Comparison of ENCODE assay signal across 8 cellular contexts in genomic region chr3:127822836-127823589, GRCh38. TPM values are rescaled to one million over a fixed set of nuclear protein-coding genes. Genes with fewer than 3 reads are reported as not detected.
DNase-seq lines count a peak whose midpoint lies in the region; ATAC-seq lines count a peak whose summit lies in the region.

No MANE protein-coding gene starts in this region.

- DNase-seq in activated CD8-positive, alpha-beta memory T cell treated with anti-CD3 and anti-CD28 coated beads for 24 hours: peak; percentile 59
- DNase-seq in activated CD8-positive, alpha-beta memory T cell treated with anti-CD3 and anti-CD28 coated beads, Interleukin-2, amount 50 U/mL, for 4 hours: no peak
- DNase-seq in T-helper 2 cell treated with Interferon-gamma antibody and Interleukin-4, amounts not matched to agents 5 μg/mL and 100 μg/mL, for 36 hours (ENCODE audit: low spot score): peak; percentile 18
- DNase-seq in fibroblast of gingiva (ENCODE audit: low read depth): peak; percentile 47
- no peak for DNase-seq in naive thymus-derived CD8-positive, alpha-beta T cell
- DNase-seq in NCI-H446 treated with DMSO at 0.1 percent for 48 hours (lab: John Stamatoyannopoulos, UW): no peak
- DNase-seq in GM19238 (ENCODE audit: insufficient read length, low spot score): no peak

- POLR2A ChIA-PET in naive thymus-derived CD8-positive, alpha-beta T cell (lab: Charles Lee): no interaction called here

- peaks cover 56% of the 10 kb centered on the region for H3K27me3 Mint-ChIP-seq in T-helper 2 cell treated with Interferon-gamma antibody and Interleukin-4, amounts not matched to agents 5 μg/mL and 100 μg/mL, for 36 hours (ENCODE audit: low read depth)
- peaks cover 27 to 74% (median 44%) of the 10 kb centered on the region in 5 donors for H3K27me3 Mint-ChIP-seq in naive thymus-derived CD8-positive, alpha-beta T cell

- H3K36me3 Mint-ChIP-seq in T-helper 2 cell treated with Interferon-gamma antibody and Interleukin-4, amounts not matched to agents 5 μg/mL and 100 μg/mL, for 36 hours (ENCODE audit: low read depth): peaks cover 4% of the 10 kb centered on the region
- peaks cover 0 to 10% (median 2%) of the 10 kb centered on the region in 3 donors for H3K36me3 Mint-ChIP-seq in naive thymus-derived CD8-positive, alpha-beta T cell

- H3K9me3 Mint-ChIP-seq in T-helper 2 cell treated with Interferon-gamma antibody and Interleukin-4, amounts not matched to agents 5 μg/mL and 100 μg/mL, for 36 hours: peaks cover 13% of the 10 kb centered on the region
- peaks cover 1 to 21% (median 7%) of the 10 kb centered on the region in 9 donors for H3K9me3 Mint-ChIP-seq in naive thymus-derived CD8-positive, alpha-beta T cell

- peak; percentile 51 for ATAC-seq in HG02588 (IDR thresholded peaks at IDR 0.05; ENCODE audit: unreplicated experiment)
- ATAC-seq in naive thymus-derived CD8-positive, alpha-beta T cell: peak; percentile 35 to 37

- H3K27ac Mint-ChIP-seq in T-helper 2 cell treated with Interferon-gamma antibody and Interleukin-4, amounts not matched to agents 5 μg/mL and 100 μg/mL, for 36 hours: peak overlapping the region; percentile 83
- no peak overlapping the region for H3K27ac Mint-ChIP-seq in naive thymus-derived CD8-positive, alpha-beta T cell

- peak overlapping the region; percentile 94 for H3K4me3 Mint-ChIP-seq in T-helper 2 cell treated with Interferon-gamma antibody and Interleukin-4, amounts not matched to agents 5 μg/mL and 100 μg/mL, for 36 hours
- peak overlapping the region; percentile 59 to 88 (median 80) for H3K4me3 Mint-ChIP-seq in naive thymus-derived CD8-positive, alpha-beta T cell

- H3K4me1 Mint-ChIP-seq in T-helper 2 cell treated with Interferon-gamma antibody and Interleukin-4, amounts not matched to agents 5 μg/mL and 100 μg/mL, for 36 hours (ENCODE audit: low read depth): peaks cover 34% of the 10 kb centered on the region
- peaks cover 6 to 29% (median 13%) of the 10 kb centered on the region in 4 donors for H3K4me1 Mint-ChIP-seq in naive thymus-derived CD8-positive, alpha-beta T cell

RNA-seq across cellular contexts. Expression of gene MGLL, which starts 0.7 kb away (rescaled TPM):
- total RNA-seq in naive thymus-derived CD8-positive, alpha-beta T cell: under 1 TPM; 0.34 to 0.77 TPM
- polyA plus RNA-seq in naive thymus-derived CD8-positive, alpha-beta T cell: under 1 TPM in 1 of 3 donors, not detected in 2; 0.62 TPM

Comparison
In these comparisons a context has a peak if more than half of its experiments do, and no peak if none do; other contexts are left out.
1. DNase-seq: peak in activated CD8-positive, alpha-beta memory T cell treated with anti-CD3 and anti-CD28 coated beads for 24 hours (single experiment), T-helper 2 cell treated with Interferon-gamma antibody and Interleukin-4, amounts not matched to agents 5 μg/mL and 100 μg/mL, for 36 hours (single experiment) and fibroblast of gingiva (single experiment); none in activated CD8-positive, alpha-beta memory T cell treated with anti-CD3 and anti-CD28 coated beads, Interleukin-2, amount 50 U/mL, for 4 hours (single experiment), naive thymus-derived CD8-positive, alpha-beta T cell (0 of 10), NCI-H446 treated with DMSO at 0.1 percent for 48 hours (single experiment) and GM19238 (single experiment).